ENCODE assay signal across 8 cellular contexts in the genomic region with DNA sequence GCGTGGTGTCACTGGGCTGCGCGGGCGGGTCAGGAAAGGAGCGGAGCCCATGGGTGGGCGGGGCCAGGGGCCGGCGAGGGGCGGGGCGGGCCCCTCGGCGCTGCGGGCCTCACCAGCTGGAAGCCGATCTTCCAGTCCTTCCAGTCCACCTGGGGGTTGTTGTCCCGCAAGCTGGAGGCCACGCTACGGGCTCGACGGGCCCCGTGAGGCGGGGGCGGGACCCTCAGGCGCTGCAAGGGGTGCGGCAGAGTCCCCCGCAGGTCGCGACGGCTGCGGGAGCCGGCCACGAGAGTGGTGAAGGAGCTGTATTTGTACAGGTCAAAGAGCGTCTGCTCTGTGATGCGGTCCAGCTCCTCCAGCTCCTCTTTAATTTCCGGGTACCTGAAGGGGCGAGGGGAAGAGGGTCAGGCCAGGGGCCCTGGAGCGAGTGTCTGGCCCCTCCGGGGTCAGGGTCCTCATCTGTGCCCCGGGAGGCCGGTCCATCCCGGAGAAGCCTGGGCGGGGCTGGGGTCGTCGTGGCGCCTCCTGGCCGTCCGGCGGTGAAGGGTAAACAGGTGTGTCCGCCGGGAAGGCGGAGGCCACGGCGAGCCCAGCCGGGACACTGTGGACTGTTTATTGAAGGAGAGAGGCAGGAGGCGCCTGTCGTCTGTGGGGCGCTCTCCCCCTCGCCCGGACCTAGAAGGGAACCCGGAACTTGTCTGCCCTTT. TPM values are rescaled to one million over a fixed set of nuclear protein-coding genes. Genes with fewer than 3 reads are reported as not detected.
DNase-seq lines count a peak whose midpoint lies in the region; ATAC-seq, FAIRE-seq and TF ChIP-seq lines count a peak whose summit lies in the region.

No MANE protein-coding gene starts in this region.

- no peaks in the 10 kb centered on the region for H3K9me3 ChIP-seq in endothelial cell of umbilical vein (replicated peaks; ENCODE audit: control insufficient read depth, insufficient read depth, low read length)
- H3K9me3 ChIP-seq in muscle layer of duodenum (ENCODE audit: control insufficient read depth in 1 of 2, low read length in 2 of 2) = no peaks in the 10 kb centered on the region

- no TSS peak for BruUV-seq in endothelial cell of umbilical vein (replicated peaks; lab: Mats Ljungman, UMichigan)

- peak overlapping the region; percentile 95 for H2AFZ ChIP-seq in endothelial cell of umbilical vein (ENCODE audit: low read depth, low read length)

- DNase-seq in DMS153 treated with DMSO at 0.1 percent for 48 hours (lab: John Stamatoyannopoulos, UW; ENCODE audit: unreplicated experiment) (peak; percentile 25), NCI-H226 (peak; percentile 45), endothelial cell of umbilical vein (ENCODE audit: low read depth, low spot score) (peak; percentile 75), NCI-H146 (lab: John Stamatoyannopoulos, UW) (no peak)
- DNase-seq in activated CD8-positive, alpha-beta memory T cell treated with anti-CD3 and anti-CD28 coated beads, Interleukin-2, amount 50 U/mL, for 48 hours = peak; percentile 83
- DNase-seq in stimulated activated naive CD8-positive, alpha-beta T cell treated with anti-CD3 and anti-CD28 coated beads, Interleukin-15, Interleukin-2, amounts not matched to agents 100 U/mL and 50 U/mL, for 24 hours = peak; percentile 79

- no peaks in the 10 kb centered on the region for H3K9me1 ChIP-seq in endothelial cell of umbilical vein (replicated peaks; ENCODE audit: control insufficient read depth, extremely low read depth, insufficient read depth, low read length)

- peak; percentile 43 for FAIRE-seq in endothelial cell of umbilical vein (lab: Jason Lieb, UNC)

- CTCF ChIA-PET in endothelial cell of umbilical vein (lab: Charles Lee) = interaction anchor here (0.9 to 2.4 kb wide), 10 partner anchors 11 to 102 kb away, joined by 3 to 33 read pairs (median 6); partner anchors contain the start of genes LTBR and TNFRSF1A

- intact Hi-C loops in endothelial cell of umbilical vein (cut with micrococcal nuclease) = loop anchor here (2.0 kb wide), 2 partner anchors 27 to 41 kb away; no protein-coding TSS in a partner anchor

- peak overlapping the region; percentile 36 to 46 (median 41) for H3K4me3 ChIP-seq in endothelial cell of umbilical vein (replicated peaks in 1 of 3; ENCODE audit: insufficient read depth in 1 of 3, low read depth in 1 of 3, low read length in 3 of 3)
- peak overlapping the region; percentile 67 to 76 for H3K4me3 ChIP-seq in muscle layer of duodenum (ENCODE audit: low read depth in 1 of 2, low read length in 2 of 2)

- peak; percentile 75 for ATAC-seq in stimulated activated naive CD8-positive, alpha-beta T cell treated with anti-CD3 and anti-CD28 coated beads, Interleukin-15, Interleukin-2, amounts not matched to agents 100 U/mL and 50 U/mL, for 24 hours
- no peak for ATAC-seq in HG03095 (IDR thresholded peaks at IDR 0.05; ENCODE audit: unreplicated experiment)

- no peak for TF ChIP-seq POLR2A in endothelial cell of umbilical vein (IDR thresholded peaks at IDR 0.05; ENCODE audit: low read depth, low read length)

- H3K27ac ChIP-seq in endothelial cell of umbilical vein (ENCODE audit: insufficient read depth, low read depth, low read length) (peak overlapping the region; percentile 4), muscle layer of duodenum (ENCODE audit: low read length) (peak overlapping the region; percentile 88)

- TF ChIP-seq CTCF in endothelial cell of umbilical vein (IDR thresholded peaks at IDR 0.05; ENCODE audit: extremely low read depth in 1 of 2, insufficient read depth in 1 of 2, low read depth in 1 of 2, low read length in 2 of 2) = no peak

- no peaks in the 10 kb centered on the region for H3K36me3 ChIP-seq in endothelial cell of umbilical vein (ENCODE audit: control insufficient read depth in 2 of 2, extremely low read depth in 1 of 2, insufficient read depth in 2 of 2, low read length in 2 of 2)
- no peaks in the 10 kb centered on the region for H3K36me3 ChIP-seq in muscle layer of duodenum (ENCODE audit: control insufficient read depth in 1 of 2, insufficient read depth in 2 of 2, low read length in 2 of 2)

- POLR2A ChIA-PET in endothelial cell of umbilical vein (lab: Charles Lee) = interaction anchor here (1.0 to 1.6 kb wide), 4 partner anchors 11 to 170 kb away, joined by 3 to 7 read pairs (median 4); no protein-coding TSS in a partner anchor

- dilution Hi-C loops in endothelial cell of umbilical vein (cut with MboI; ENCODE audit: extremely low pct_ligation_motif_present, low sequenced_read_pairs) = no loop called here

- H3K4me1 ChIP-seq in endothelial cell of umbilical vein (ENCODE audit: control insufficient read depth, extremely low read depth, insufficient read depth, low read length) (peaks cover 25% of the 10 kb centered on the region), muscle layer of duodenum (ENCODE audit: control insufficient read depth in 1 of 2, insufficient read depth in 2 of 2, low read length in 2 of 2) (peaks cover 0 to 13% of the 10 kb centered on the region in 2 donors)

- H3K4me2 ChIP-seq in endothelial cell of umbilical vein (ENCODE audit: insufficient read depth, low read length) = peak overlapping the region; percentile 75

- H3K9ac ChIP-seq in endothelial cell of umbilical vein (replicated peaks; ENCODE audit: extremely low read depth, insufficient read depth, low read length) = peak overlapping the region; percentile 57

- no peaks in the 10 kb centered on the region for H3K27me3 ChIP-seq in endothelial cell of umbilical vein (ENCODE audit: control insufficient read depth in 2 of 2, insufficient read depth in 2 of 2, low read length in 2 of 2)
- no peaks in the 10 kb centered on the region for H3K27me3 ChIP-seq in muscle layer of duodenum (ENCODE audit: low read depth, low read length)

- no peaks in the 10 kb centered on the region for H4K20me1 ChIP-seq in endothelial cell of umbilical vein (replicated peaks; ENCODE audit: control insufficient read depth, extremely low read depth, insufficient read depth, low read length)

- no peaks in the 10 kb centered on the region for H3K79me2 ChIP-seq in endothelial cell of umbilical vein (ENCODE audit: control insufficient read depth, insufficient read depth, low read length)

TF ChIP-seq in endothelial cell of umbilical vein, 7 proteins besides CTCF, POLR2A, EP300 and RAD21:
- TF ChIP-seq MYC (IDR thresholded peaks at IDR 0.05; ENCODE audit: low read depth, low read length) (no peak), JUN (IDR thresholded peaks at IDR 0.05; ENCODE audit: borderline replicate concordance, insufficient read depth, insufficient read length, low read depth) (no peak), POLR2AphosphoS5 (IDR thresholded peaks at IDR 0.05; ENCODE audit: insufficient read depth, low read depth, low read length) (no peak), FOS (IDR thresholded peaks at IDR 0.05; ENCODE audit: borderline replicate concordance, insufficient read depth, low read length) (no peak), GATA2 (IDR thresholded peaks at IDR 0.05; ENCODE audit: insufficient read depth, insufficient read length, low read depth, low read length) (no peak), EZH2 (IDR thresholded peaks at IDR 0.05; ENCODE audit: borderline replicate concordance, low read depth, low read length, severe bottlenecking) (no peak), MAX (IDR thresholded peaks at IDR 0.05; ENCODE audit: insufficient read depth, insufficient read length) (no peak)
TF ChIP-seq in endothelial cell of umbilical vein: peak in this region for 0.

RNA-seq across cellular contexts. Expression of gene SCNN1A, which starts 11.9 kb away (rescaled TPM):
- 0.18 TPM in 1 of 2 replicates, not detected in the other for total RNA-seq in endothelial cell of umbilical vein
- 0.12 and 0.14 TPM in 2 replicates for polyA plus RNA-seq in endothelial cell of umbilical vein
- polyA plus RNA-seq in endothelial cell of umbilical vein (2011; cell fraction: cytosol; rRNA removed) = 0.03 TPM in 2 replicates
- polyA plus RNA-seq in endothelial cell of umbilical vein (2011; cell fraction: nucleus; rRNA removed) = 0.24 and 0.40 TPM in 2 replicates
- 0.24 TPM in 1 of 2 replicates, not detected in the other for polyA plus RNA-seq in endothelial cell of umbilical vein (2012)
- not detected in 2 replicates for polyA minus RNA-seq in endothelial cell of umbilical vein
- 3.2 TPM for polyA minus RNA-seq in endothelial cell of umbilical vein (2011; cell fraction: cytosol; rRNA and poly(A)+ RNA removed)
- polyA minus RNA-seq in endothelial cell of umbilical vein (2011; cell fraction: nucleus; rRNA and poly(A)+ RNA removed) = not detected in 2 replicates

RNA-seq across cellular contexts. Expression of gene LTBR, which starts 20.5 kb away (rescaled TPM):
- 84.1 and 102 TPM in 2 replicates for total RNA-seq in endothelial cell of umbilical vein
- 70.7 and 82.2 TPM in 2 replicates for polyA plus RNA-seq in endothelial cell of umbilical vein
- 46.4 and 59.5 TPM in 2 replicates for polyA plus RNA-seq in endothelial cell of umbilical vein (2011; cell fraction: cytosol; rRNA removed)
- 47.3 TPM in 2 replicates for polyA plus RNA-seq in endothelial cell of umbilical vein (2011; cell fraction: nucleus; rRNA removed)
- polyA plus RNA-seq in endothelial cell of umbilical vein (2012) = 66.7 and 93.7 TPM in 2 replicates
- 15.6 and 26.2 TPM in 2 replicates for polyA minus RNA-seq in endothelial cell of umbilical vein
- 33.2 TPM for polyA minus RNA-seq in endothelial cell of umbilical vein (2011; cell fraction: cytosol; rRNA and poly(A)+ RNA removed)
- 17.9 and 21.2 TPM in 2 replicates for polyA minus RNA-seq in endothelial cell of umbilical vein (2011; cell fraction: nucleus; rRNA and poly(A)+ RNA removed)

RNA-seq across cellular contexts. Expression of gene TNFRSF1A, which starts 21.6 kb away (rescaled TPM):
- 84.0 and 98.2 TPM in 2 replicates for total RNA-seq in endothelial cell of umbilical vein
- polyA plus RNA-seq in endothelial cell of umbilical vein = 86.5 and 92.9 TPM in 2 replicates
- polyA plus RNA-seq in endothelial cell of umbilical vein (2011; cell fraction: cytosol; rRNA removed) = 83.7 and 84.0 TPM in 2 replicates
- polyA plus RNA-seq in endothelial cell of umbilical vein (2011; cell fraction: nucleus; rRNA removed) = 63.0 and 68.9 TPM in 2 replicates
- 101 and 108 TPM in 2 replicates for polyA plus RNA-seq in endothelial cell of umbilical vein (2012)
- 91.7 and 97.9 TPM in 2 replicates for polyA minus RNA-seq in endothelial cell of umbilical vein
- polyA minus RNA-seq in endothelial cell of umbilical vein (2011; cell fraction: cytosol; rRNA and poly(A)+ RNA removed) = 65.3 TPM
- polyA minus RNA-seq in endothelial cell of umbilical vein (2011; cell fraction: nucleus; rRNA and poly(A)+ RNA removed) = 58.5 and 60.2 TPM in 2 replicates

RNA-seq across cellular contexts. Expression of gene PLEKHG6, which starts 53.0 kb away (rescaled TPM):
- total RNA-seq in endothelial cell of umbilical vein = 0.48 TPM in 1 of 2 replicates, not detected in the other
- 0.11 and 0.12 TPM in 2 replicates for polyA plus RNA-seq in endothelial cell of umbilical vein
- 0.09 and 0.79 TPM in 2 replicates for polyA plus RNA-seq in endothelial cell of umbilical vein (2011; cell fraction: cytosol; rRNA removed)
- polyA plus RNA-seq in endothelial cell of umbilical vein (2011; cell fraction: nucleus; rRNA removed) = 0.04 TPM in 1 of 2 replicates, not detected in the other
- polyA plus RNA-seq in endothelial cell of umbilical vein (2012) = 0.14 and 0.50 TPM in 2 replicates
- not detected in 2 replicates for polyA minus RNA-seq in endothelial cell of umbilical vein
- polyA minus RNA-seq in endothelial cell of umbilical vein (2011; cell fraction: cytosol; rRNA and poly(A)+ RNA removed) = not detected
- not detected in 2 replicates for polyA minus RNA-seq in endothelial cell of umbilical vein (2011; cell fraction: nucleus; rRNA and poly(A)+ RNA removed)
